Comparison of ENCODE assay signal across 20 cellular contexts in the genomic region with DNA sequence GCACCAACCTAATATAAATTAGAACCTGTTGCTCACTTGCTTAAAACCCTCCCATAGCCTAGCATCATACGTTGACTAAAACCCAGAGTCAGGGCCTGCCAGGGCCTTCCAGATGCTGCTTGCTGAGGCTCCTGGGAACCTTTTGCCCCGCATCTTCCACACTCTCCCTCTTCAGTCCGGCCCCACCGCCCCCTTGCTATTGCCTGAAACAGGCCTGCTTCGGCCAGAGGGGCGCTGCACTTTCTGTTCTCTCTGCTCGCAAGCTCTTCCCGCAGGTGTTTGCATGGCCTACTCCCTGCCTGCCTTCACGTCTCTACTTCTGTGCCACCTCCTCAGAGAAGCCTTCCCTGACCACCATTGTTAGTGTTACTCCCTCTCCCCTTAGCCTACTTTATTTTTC.
"Had no signal": no experiment of that assay in that cellular context is flagged by ENCODE, and none has a peak within 500 bp of the region (broad histone marks: within the 10 kb centered on the region; RNA-seq: fewer than 3 reads in every experiment).

No MANE protein-coding gene starts in this region.

- H3K4me1 ChIP-seq: gastrocnemius medialis, pancreas, right lobe of liver, upper lobe of right lung had no signal

- DNase-seq: activated CD4-positive, alpha-beta T cell treated with anti-CD3 and anti-CD28 coated beads, Interleukin-2, amount 50 U/mL, for 4 hours; cerebellar nuclear complex; effector CD4-positive, alpha-beta T cell; gastrocnemius medialis; head of caudate nucleus; kidney; natural killer cell; pancreas; right lobe of liver; small intestine; stimulated activated CD4-positive, alpha-beta T cell treated with anti-CD3 and anti-CD28 coated beads, Interleukin-15, amount 100 ng/mL, for 24 hours; stimulated activated CD4-positive, alpha-beta T cell treated with anti-CD3 and anti-CD28 coated beads, Interleukin-2, amount 100 ng/mL, for 48 hours; T-helper 1 cell; T-helper 9 cell; upper lobe of right lung had no signal

- H3K27ac ChIP-seq: gastrocnemius medialis, neutrophil, pancreas, right lobe of liver, upper lobe of right lung had no signal

- H3K9me3 Mint-ChIP-seq: activated T-helper 1 cell treated with anti-CD3 and anti-CD28 coated beads, Interleukin-12 subunit alpha, Interleukin-12 subunit beta, Interleukin-2, Interleukin-4 antibody, amounts not matched to agents 30 ng/mL and 10 ng/mL and 1 ng/mL, durations not matched to agents 14 hours and 24 hours and 36 hours; natural killer cell had no signal

- H3K27me3 ChIP-seq: gastrocnemius medialis, neutrophil, pancreas, right lobe of liver, upper lobe of right lung had no signal

- H3K9me3 ChIP-seq: gastrocnemius medialis, neutrophil, pancreas, right lobe of liver, upper lobe of right lung had no signal

- H3K4me1 Mint-ChIP-seq: natural killer cell had no signal

- H3K4me3 ChIP-seq: gastrocnemius medialis, lung, pancreas, right lobe of liver, upper lobe of right lung had no signal

- H3K27ac Mint-ChIP-seq: activated T-helper 1 cell treated with anti-CD3 and anti-CD28 coated beads, Interleukin-12 subunit alpha, Interleukin-12 subunit beta, Interleukin-2, Interleukin-4 antibody, amounts not matched to agents 30 ng/mL and 10 ng/mL and 1 ng/mL, durations not matched to agents 14 hours and 24 hours and 36 hours; natural killer cell had no signal

- ATAC-seq: esophagus mucosa, gastrocnemius medialis, left lobe of liver, natural killer cell, pancreas, right lobe of liver, upper lobe of right lung had no signal

- H3K4me3 Mint-ChIP-seq: activated T-helper 1 cell treated with anti-CD3 and anti-CD28 coated beads, Interleukin-12 subunit alpha, Interleukin-12 subunit beta, Interleukin-2, Interleukin-4 antibody, amounts not matched to agents 30 ng/mL and 10 ng/mL and 1 ng/mL, durations not matched to agents 14 hours and 24 hours and 36 hours; natural killer cell had no signal
